Comparison of ENCODE assay signal across 15 cellular contexts in genomic region chr9:133592731-133593409, GRCh38. TPM values are rescaled to one million over a fixed set of nuclear protein-coding genes. Genes with fewer than 3 reads are reported as not detected.
A peak's percentile ranks its signal among the peaks of the same experiment; 100 is the strongest.
DNase-seq lines count a peak whose midpoint lies in the region; TF ChIP-seq lines count a peak whose summit lies in the region.
"Had no signal": no experiment of that assay in that cellular context is flagged by ENCODE, and none has a peak within 500 bp of the region (broad histone marks: within the 10 kb centered on the region; RNA-seq: fewer than 3 reads in every experiment).

No MANE protein-coding gene starts in this region.

- no peak overlapping the region for H3K27ac Mint-ChIP-seq in activated CD4-positive, alpha-beta T cell treated with anti-CD3 and anti-CD28 coated beads, Interleukin-2, amount 10 ng/mL, durations not matched to agents 24 days and 14 days
- no peak overlapping the region for H3K27ac Mint-ChIP-seq in glutamatergic neuron (ENCODE audit: unreplicated experiment)

- H3K27me3 ChIP-seq in brain microvascular endothelial cell (replicated peaks), result no peaks in the 10 kb centered on the region
- H3K27me3 ChIP-seq: upper lobe of left lung had no signal

- peak; percentile 66 for DNase-seq in activated CD4-positive, alpha-beta T cell treated with anti-CD3 and anti-CD28 coated beads, Interleukin-2, amount 10 ng/mL, durations not matched to agents 24 days and 14 days
- DNase-seq in activated CD4-positive, alpha-beta T cell treated with anti-CD3 and anti-CD28 coated beads, Interleukin-2, amount 50 U/mL, for 4 hours, result no peak
- DNase-seq in NAMALWA (ENCODE audit: low spot score) (peak; percentile 56), brain microvascular endothelial cell (no peak), retinal pigment epithelial cell (ENCODE audit: low read depth) (no peak), HT-29 (ENCODE audit: low spot score) (no peak), glutamatergic neuron (no peak), NCI-H2196 treated with DMSO at 0.1 percent for 48 hours (lab: John Stamatoyannopoulos, UW; ENCODE audit: unreplicated experiment) (no peak)
- DNase-seq: activated CD8-positive, alpha-beta memory T cell treated with anti-CD3 and anti-CD28 coated beads, Interleukin-2, amount 50 U/mL, for 48 hours; DMS153; stimulated activated CD8-positive, alpha-beta memory T cell treated with anti-CD3 and anti-CD28 coated beads, Interleukin-4, amount 100 ng/mL, for 48 hours had no signal

- H3K4me3 Mint-ChIP-seq in activated CD4-positive, alpha-beta T cell treated with anti-CD3 and anti-CD28 coated beads, Interleukin-2, amount 10 ng/mL, durations not matched to agents 24 days and 14 days, result no peak overlapping the region
- no peak overlapping the region for H3K4me3 Mint-ChIP-seq in glutamatergic neuron (ENCODE audit: unreplicated experiment)

- in situ Hi-C loops in brain microvascular endothelial cell (cut with HindIII; ENCODE audit: low pct_ligation_motif_present, low sequenced_read_pairs), result no loop called here

- H3K27ac ChIP-seq in brain microvascular endothelial cell, result no peak overlapping the region
- H3K27ac ChIP-seq: upper lobe of left lung had no signal

- H3K36me3 ChIP-seq in brain microvascular endothelial cell (replicated peaks), result no peaks in the 10 kb centered on the region
- H3K36me3 ChIP-seq: upper lobe of left lung had no signal

- H3K4me1 Mint-ChIP-seq in activated CD4-positive, alpha-beta T cell treated with anti-CD3 and anti-CD28 coated beads, Interleukin-2, amount 10 ng/mL, durations not matched to agents 24 days and 14 days, result no peaks in the 10 kb centered on the region
- no peaks in the 10 kb centered on the region for H3K4me1 Mint-ChIP-seq in glutamatergic neuron (ENCODE audit: low read depth, unreplicated experiment)

- H3K36me3 Mint-ChIP-seq in activated CD4-positive, alpha-beta T cell treated with anti-CD3 and anti-CD28 coated beads, Interleukin-2, amount 10 ng/mL, durations not matched to agents 24 days and 14 days (ENCODE audit: low read depth), result peaks cover 2% of the 10 kb centered on the region
- H3K36me3 Mint-ChIP-seq in glutamatergic neuron (ENCODE audit: unreplicated experiment), result peaks cover 26% of the 10 kb centered on the region

- TF ChIP-seq CTCF in brain microvascular endothelial cell (IDR thresholded peaks at IDR 0.05; ENCODE audit: low read depth, low read length, missing control alignments) (peak; percentile 53), retinal pigment epithelial cell (conservative IDR thresholded peaks at IDR 0.05; ENCODE audit: low read depth, low read length) (peak; percentile 24), glutamatergic neuron (IDR thresholded peaks at IDR 0.05; ENCODE audit: partially characterized antibody, unreplicated experiment) (no peak)

- peaks cover 19% of the 10 kb centered on the region for H3K9me3 Mint-ChIP-seq in activated CD4-positive, alpha-beta T cell treated with anti-CD3 and anti-CD28 coated beads, Interleukin-2, amount 10 ng/mL, durations not matched to agents 24 days and 14 days
- peaks cover 15% of the 10 kb centered on the region for H3K9me3 Mint-ChIP-seq in glutamatergic neuron (ENCODE audit: unreplicated experiment)

- H3K27me3 Mint-ChIP-seq in activated CD4-positive, alpha-beta T cell treated with anti-CD3 and anti-CD28 coated beads, Interleukin-2, amount 10 ng/mL, durations not matched to agents 24 days and 14 days, result no peaks in the 10 kb centered on the region
- peaks cover 16% of the 10 kb centered on the region for H3K27me3 Mint-ChIP-seq in glutamatergic neuron (ENCODE audit: unreplicated experiment)

- no peak overlapping the region for H3K4me3 ChIP-seq in brain microvascular endothelial cell (ENCODE audit: low read depth, low read length)
- H3K4me3 ChIP-seq in retinal pigment epithelial cell (ENCODE audit: low read length), result no peak overlapping the region
- H3K4me3 ChIP-seq: upper lobe of left lung had no signal

- intact Hi-C loops in activated CD4-positive, alpha-beta T cell treated with anti-CD3 and anti-CD28 coated beads, Interleukin-2, amount 10 ng/mL, durations not matched to agents 24 days and 14 days (cut with micrococcal nuclease), result no loop called here

RNA-seq across cellular contexts. Expression of gene FAM163B, which starts 16.3 kb away (rescaled TPM):
- not detected in 2 replicates for total RNA-seq in activated CD4-positive, alpha-beta T cell treated with anti-CD3 and anti-CD28 coated beads, Interleukin-2, amount 10 ng/mL, durations not matched to agents 24 days and 14 days
- total RNA-seq in HT-29 (2014; rRNA removed; shearing (Covaris generic)), result not detected in 2 replicates
- 0.51 TPM for total RNA-seq in glutamatergic neuron (ENCODE audit: unreplicated experiment)
- total RNA-seq: lung microvascular endothelial cell; osteocyte; T-helper 2 cell treated with Interferon-gamma antibody and Interleukin-4, amounts not matched to agents 100 ng/mL and 5 ng/mL, for 36 hours; upper lobe of left lung had no signal

RNA-seq across cellular contexts. Expression of gene DBH, which starts 43.3 kb away (rescaled TPM):
- not detected in 2 replicates for total RNA-seq in activated CD4-positive, alpha-beta T cell treated with anti-CD3 and anti-CD28 coated beads, Interleukin-2, amount 10 ng/mL, durations not matched to agents 24 days and 14 days
- not detected in 2 replicates for total RNA-seq in HT-29 (2014; rRNA removed; shearing (Covaris generic))
- 1.8 TPM for total RNA-seq in glutamatergic neuron (ENCODE audit: unreplicated experiment)
- total RNA-seq: lung microvascular endothelial cell; osteocyte; T-helper 2 cell treated with Interferon-gamma antibody and Interleukin-4, amounts not matched to agents 100 ng/mL and 5 ng/mL, for 36 hours had no signal

RNA-seq across cellular contexts. Expression of gene ADAMTSL2, which starts 58.4 kb away (rescaled TPM):
- not detected in 2 replicates for total RNA-seq in activated CD4-positive, alpha-beta T cell treated with anti-CD3 and anti-CD28 coated beads, Interleukin-2, amount 10 ng/mL, durations not matched to agents 24 days and 14 days
- 0.16 and 0.25 TPM in 2 replicates for total RNA-seq in HT-29 (2014; rRNA removed; shearing (Covaris generic))
- total RNA-seq in glutamatergic neuron (ENCODE audit: unreplicated experiment), result 1.3 TPM
- total RNA-seq: T-helper 2 cell treated with Interferon-gamma antibody and Interleukin-4, amounts not matched to agents 100 ng/mL and 5 ng/mL, for 36 hours had no signal

Comparison
In these comparisons a context has a peak if more than half of its experiments do, and no peak if none do; other contexts are left out.
1. DNase-seq: peak in activated CD4-positive, alpha-beta T cell treated with anti-CD3 and anti-CD28 coated beads, Interleukin-2, amount 10 ng/mL, durations not matched to agents 24 days and 14 days (single experiment) and NAMALWA (single experiment); none in activated CD4-positive, alpha-beta T cell treated with anti-CD3 and anti-CD28 coated beads, Interleukin-2, amount 50 U/mL, for 4 hours (0 of 2), brain microvascular endothelial cell (single experiment), retinal pigment epithelial cell (single experiment), HT-29 (single experiment), glutamatergic neuron (single experiment) and NCI-H2196 treated with DMSO at 0.1 percent for 48 hours (single experiment).